In genomic region chr17:64162575-64162974, GRCh38 we compare ENCODE assay signal across 14 cellular contexts. TPM values are rescaled to one million over a fixed set of nuclear protein-coding genes. Genes with fewer than 3 reads are reported as not detected.
DNase-seq lines count a peak whose midpoint lies in the region; ATAC-seq and TF ChIP-seq lines count a peak whose summit lies in the region.
"Had no signal": no experiment of that assay in that cellular context is flagged by ENCODE, and none has a peak within 500 bp of the region (broad histone marks: within the 10 kb centered on the region; RNA-seq: fewer than 3 reads in every experiment).

No MANE protein-coding gene starts in this region.

- H3K4me1 Mint-ChIP-seq in activated T-cell treated with anti-CD3 and anti-CD28 coated beads, Interleukin-2, amount 50 U/mL, for 24 hours (ENCODE audit: low read depth), result no peaks in the 10 kb centered on the region

- no peaks in the 10 kb centered on the region for H3K9me3 Mint-ChIP-seq in activated T-cell treated with anti-CD3 and anti-CD28 coated beads, Interleukin-2, amount 50 U/mL, for 24 hours
- H3K9me3 Mint-ChIP-seq: CD4-positive, CD25-positive, alpha-beta regulatory T cell; GM23338 had no signal

- peaks cover 0 to 50% (median 0%) of the 10 kb centered on the region in 3 donors for H3K36me3 ChIP-seq in esophagus squamous epithelium
- H3K36me3 ChIP-seq in psoas muscle (ENCODE audit: insufficient read depth in 1 of 2, low read depth in 1 of 2), result peaks cover 3 to 37% of the 10 kb centered on the region in 2 donors

- H3K27ac ChIP-seq in esophagus squamous epithelium (peak overlapping the region in 3 of 4 donors; percentile 52 to 74 (median 59)), psoas muscle (peak overlapping the region; percentile 61), dorsolateral prefrontal cortex (peak overlapping the region in 1 of 59 donors; percentile 25)
- H3K27ac ChIP-seq: BLaER1 treated with 17β-estradiol and CSF1 and Interleukin-3, amounts not matched to agents 10 nM and 100 nM; HL-60 had no signal

- no peaks in the 10 kb centered on the region for H3K27me3 Mint-ChIP-seq in activated T-cell treated with anti-CD3 and anti-CD28 coated beads, Interleukin-2, amount 50 U/mL, for 24 hours
- H3K27me3 Mint-ChIP-seq: CD4-positive, CD25-positive, alpha-beta regulatory T cell had no signal

- DNase-seq in activated T-cell treated with anti-CD3 and anti-CD28 coated beads, Interleukin-2, amount 50 U/mL, for 24 hours, result peak; percentile 14
- no peak for DNase-seq in activated T-cell treated with anti-CD3 and anti-CD28 coated beads, Interleukin-2, amount 50 U/mL, for 48 hours
- DNase-seq in esophagus squamous epithelium (lab: John Stamatoyannopoulos, UW), result no peak
- no peak for DNase-seq in psoas muscle
- DNase-seq in dorsolateral prefrontal cortex, result no peak
- no peak for DNase-seq in Kasumi-1 (lab: John Stamatoyannopoulos, UW)
- DNase-seq: ACHN; CD4-positive, CD25-positive, alpha-beta regulatory T cell; DMS79; H7 had no signal

- no peak overlapping the region for H3K27ac Mint-ChIP-seq in activated T-cell treated with anti-CD3 and anti-CD28 coated beads, Interleukin-2, amount 50 U/mL, for 24 hours

- peaks cover 51% of the 10 kb centered on the region for H3K36me3 Mint-ChIP-seq in activated T-cell treated with anti-CD3 and anti-CD28 coated beads, Interleukin-2, amount 50 U/mL, for 24 hours (ENCODE audit: low read depth)

- intact Hi-C loops in esophagus squamous epithelium (cut with DNase I), result no loop called here
- intact Hi-C loops in psoas muscle (cut with DNase I), result no loop called here
- intact Hi-C loops in dorsolateral prefrontal cortex (cut with DNase I), result no loop called here

- 72 to 79% methylated on average over 2 of the region's 2 CpGs for whole genome bisulfite sequencing in esophagus squamous epithelium, 2 donors
- WGBS in psoas muscle, 3 donors, result 48 to 69% (median 54%) methylated on average over 2 of the region's 2 CpGs

- H3K4me3 ChIP-seq in esophagus squamous epithelium, result no peak overlapping the region
- H3K4me3 ChIP-seq in psoas muscle, result no peak overlapping the region
- no peak overlapping the region for H3K4me3 ChIP-seq in dorsolateral prefrontal cortex
- H3K4me3 ChIP-seq: BLaER1 treated with 17β-estradiol and CSF1 and Interleukin-3, amounts not matched to agents 10 nM and 100 nM; GM23338 had no signal

- TF ChIP-seq CTCF in esophagus squamous epithelium (IDR thresholded peaks at IDR 0.05), result no peak
- TF ChIP-seq CTCF in psoas muscle (IDR thresholded peaks at IDR 0.05), result no peak
- no peak for TF ChIP-seq CTCF in dorsolateral prefrontal cortex (IDR thresholded peaks at IDR 0.05 in 54 of 56, conservative IDR thresholded peaks at IDR 0.05 in 2 of 56; ENCODE audit: low read depth in 1 of 56, partially characterized antibody in 56 of 56)

- peaks cover 0 to 49% (median 0%) of the 10 kb centered on the region in 3 donors for H3K4me1 ChIP-seq in esophagus squamous epithelium
- peaks cover 47% of the 10 kb centered on the region for H3K4me1 ChIP-seq in psoas muscle
- H3K4me1 ChIP-seq: BLaER1 treated with 17β-estradiol and CSF1 and Interleukin-3, amounts not matched to agents 10 nM and 100 nM had no signal

- ATAC-seq in psoas muscle, result peak in 3 of 4 donors; percentile 31 to 63 (median 56)
- ATAC-seq in GM21423 (IDR thresholded peaks at IDR 0.05; ENCODE audit: unreplicated experiment), result no peak
- ATAC-seq: GM23338 had no signal

- H3K27me3 ChIP-seq in esophagus squamous epithelium, result no peaks in the 10 kb centered on the region
- no peaks in the 10 kb centered on the region for H3K27me3 ChIP-seq in psoas muscle (ENCODE audit: insufficient read depth in 3 of 3, low read length in 2 of 3)
- H3K27me3 ChIP-seq in dorsolateral prefrontal cortex, result no peaks in the 10 kb centered on the region
- H3K27me3 ChIP-seq: BLaER1 treated with 17β-estradiol and CSF1 and Interleukin-3, amounts not matched to agents 10 nM and 100 nM had no signal

- H3K9me3 ChIP-seq in esophagus squamous epithelium, result no peaks in the 10 kb centered on the region
- H3K9me3 ChIP-seq in psoas muscle, result no peaks in the 10 kb centered on the region
- H3K9me3 ChIP-seq: BLaER1 treated with 17β-estradiol and CSF1 and Interleukin-3, amounts not matched to agents 10 nM and 100 nM had no signal

- H3K4me3 Mint-ChIP-seq in activated T-cell treated with anti-CD3 and anti-CD28 coated beads, Interleukin-2, amount 50 U/mL, for 24 hours, result no peak overlapping the region
- H3K4me3 Mint-ChIP-seq: CD4-positive, CD25-positive, alpha-beta regulatory T cell; GM23338 had no signal

- no peak for TF ChIP-seq POLR2A in esophagus squamous epithelium (IDR thresholded peaks at IDR 0.05)

RNA-seq across cellular contexts. Expression of gene ERN1, which starts 32.6 kb away (rescaled TPM):
- total RNA-seq in esophagus squamous epithelium, result 10 to 100 TPM in 3 of 4 donors, 1 to 10 TPM in 1; 9.2 to 19.1 (median 15.1) TPM
- 10 to 100 TPM; 10.6 to 16.6 (median 14.2) TPM for total RNA-seq in psoas muscle
- 1 to 10 TPM; 2.8 to 7.6 (median 5.4) TPM for polyA plus RNA-seq in psoas muscle
- 10 to 100 TPM in 50 of 120 experiments, 1 to 10 TPM in 70; 5.1 to 20.0 (median 9.3) TPM for total RNA-seq in dorsolateral prefrontal cortex
